ENCODE assay signal across 19 cellular contexts in the genomic region with DNA sequence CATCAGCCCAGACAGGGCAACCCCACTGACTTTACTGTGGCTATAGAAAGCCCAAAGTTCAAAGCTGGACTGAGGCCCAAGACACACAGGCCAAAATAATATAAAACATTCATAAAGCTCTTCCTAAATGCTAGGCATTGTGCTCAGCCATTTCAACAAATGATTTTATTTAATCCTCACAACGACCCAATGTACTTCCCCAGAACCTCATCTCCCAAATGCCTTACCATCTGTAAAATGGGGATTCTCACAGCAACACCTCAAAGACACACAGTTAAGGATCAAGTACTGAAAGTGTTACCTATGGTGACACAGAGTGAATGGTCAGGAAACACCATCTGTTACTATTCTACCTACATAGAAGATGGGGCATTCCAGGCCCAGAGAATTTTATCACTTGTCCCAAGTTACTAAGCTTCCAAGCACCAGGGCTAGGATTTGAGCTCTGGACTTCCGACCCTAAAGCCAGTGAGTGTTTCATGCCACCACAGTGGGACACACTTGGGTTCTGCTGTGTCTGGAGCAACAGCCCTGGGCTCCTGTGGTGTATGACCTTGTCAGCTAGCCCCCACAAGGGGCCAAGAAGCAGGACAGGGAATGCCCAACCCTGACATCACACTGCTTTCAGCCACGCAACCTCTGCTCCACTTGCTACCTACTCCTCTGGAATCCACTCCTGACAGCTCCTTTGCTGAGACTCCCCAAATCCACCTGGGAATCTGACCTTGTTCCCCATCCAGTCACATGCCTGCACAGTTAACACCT.
"Had no signal": no experiment of that assay in that cellular context is flagged by ENCODE, and none has a peak within 500 bp of the region (broad histone marks: within the 10 kb centered on the region; RNA-seq: fewer than 3 reads in every experiment).

No MANE protein-coding gene starts in this region.

- H3K9me3 Mint-ChIP-seq: activated CD4-positive, alpha-beta memory T cell treated with anti-CD3 and anti-CD28 coated beads for 36 hours; activated naive CD8-positive, alpha-beta T cell treated with anti-CD3 and anti-CD28 coated beads, Interleukin-2, amount 10 ng/mL, durations not matched to agents 7 days and 5 days; nephron progenitor cell; T-helper 2 cell treated with Interferon-gamma antibody and Interleukin-4, amounts not matched to agents 5 μg/mL and 100 μg/mL, for 36 hours had no signal

- H3K27ac ChIP-seq: foreskin keratinocyte, skin epidermis, testis had no signal

- DNase-seq: activated CD4-positive, alpha-beta memory T cell treated with anti-CD3 and anti-CD28 coated beads for 36 hours; activated CD8-positive, alpha-beta memory T cell treated with anti-CD3 and anti-CD28 coated beads, Interleukin-2, amount 10 ng/mL, durations not matched to agents 7 days and 5 days; activated naive CD8-positive, alpha-beta T cell treated with anti-CD3 and anti-CD28 coated beads, Interleukin-2, amount 10 ng/mL, durations not matched to agents 7 days and 5 days; amygdala; central memory CD4-positive, alpha-beta T cell; foreskin keratinocyte; glutamatergic neuron; hypothalamus; nephron progenitor cell; stimulated activated CD4-positive, alpha-beta T cell treated with anti-CD3 and anti-CD28 coated beads, Interleukin-15, amount 100 ng/mL, for 24 hours; stimulated activated CD4-positive, alpha-beta T cell treated with anti-CD3 and anti-CD28 coated beads, Interleukin-4, amount 100 ng/mL, for 1 hour; testis had no signal

- ATAC-seq: activated CD8-positive, alpha-beta memory T cell treated with anti-CD3 and anti-CD28 coated beads, Interleukin-2, amount 10 ng/mL, durations not matched to agents 7 days and 5 days; body of pancreas; foreskin keratinocyte; left lobe of liver had no signal

- H3K9me3 ChIP-seq: body of pancreas, testis had no signal

- H3K4me1 Mint-ChIP-seq: activated CD8-positive, alpha-beta memory T cell treated with anti-CD3 and anti-CD28 coated beads, Interleukin-2, amount 10 ng/mL, durations not matched to agents 7 days and 5 days had no signal

- H3K4me3 Mint-ChIP-seq: activated CD4-positive, alpha-beta memory T cell treated with anti-CD3 and anti-CD28 coated beads for 36 hours; activated CD8-positive, alpha-beta memory T cell treated with anti-CD3 and anti-CD28 coated beads, Interleukin-2, amount 10 ng/mL, durations not matched to agents 7 days and 5 days; activated naive CD8-positive, alpha-beta T cell treated with anti-CD3 and anti-CD28 coated beads, Interleukin-2, amount 10 ng/mL, durations not matched to agents 7 days and 5 days; nephron progenitor cell; T-helper 2 cell treated with Interferon-gamma antibody and Interleukin-4, amounts not matched to agents 5 μg/mL and 100 μg/mL, for 36 hours had no signal

- H3K27me3 ChIP-seq: body of pancreas, foreskin keratinocyte, testis had no signal

- FAIRE-seq: colon, keratinocyte, TTC549 had no signal

- H3K27me3 Mint-ChIP-seq: activated CD4-positive, alpha-beta memory T cell treated with anti-CD3 and anti-CD28 coated beads for 36 hours; activated CD8-positive, alpha-beta memory T cell treated with anti-CD3 and anti-CD28 coated beads, Interleukin-2, amount 10 ng/mL, durations not matched to agents 7 days and 5 days had no signal

- H3K4me1 ChIP-seq: testis had no signal

- H3K36me3 Mint-ChIP-seq: activated CD4-positive, alpha-beta memory T cell treated with anti-CD3 and anti-CD28 coated beads for 36 hours; activated CD8-positive, alpha-beta memory T cell treated with anti-CD3 and anti-CD28 coated beads, Interleukin-2, amount 10 ng/mL, durations not matched to agents 7 days and 5 days; activated naive CD8-positive, alpha-beta T cell treated with anti-CD3 and anti-CD28 coated beads, Interleukin-2, amount 10 ng/mL, durations not matched to agents 7 days and 5 days had no signal

- H3K4me3 ChIP-seq: body of pancreas, skin epidermis, testis had no signal

- H3K27ac Mint-ChIP-seq: activated CD4-positive, alpha-beta memory T cell treated with anti-CD3 and anti-CD28 coated beads for 36 hours; activated CD8-positive, alpha-beta memory T cell treated with anti-CD3 and anti-CD28 coated beads, Interleukin-2, amount 10 ng/mL, durations not matched to agents 7 days and 5 days; activated naive CD8-positive, alpha-beta T cell treated with anti-CD3 and anti-CD28 coated beads, Interleukin-2, amount 10 ng/mL, durations not matched to agents 7 days and 5 days; nephron progenitor cell; T-helper 2 cell treated with Interferon-gamma antibody and Interleukin-4, amounts not matched to agents 5 μg/mL and 100 μg/mL, for 36 hours had no signal
